23 cellular contexts compared by ENCODE assay signal in genomic region chr12:92968201-92968813, GRCh38. TPM values are rescaled to one million over a fixed set of nuclear protein-coding genes. Genes with fewer than 3 reads are reported as not detected.
DNase-seq lines count a peak whose midpoint lies in the region; ATAC-seq, FAIRE-seq and TF ChIP-seq lines count a peak whose summit lies in the region.
"Had no signal": no experiment of that assay in that cellular context is flagged by ENCODE, and none has a peak within 500 bp of the region (broad histone marks: within the 10 kb centered on the region; RNA-seq: fewer than 3 reads in every experiment).

No MANE protein-coding gene starts in this region.

- no peaks in the 10 kb centered on the region for H3K27me3 Mint-ChIP-seq in osteocyte (ENCODE audit: unreplicated experiment)
- H3K27me3 Mint-ChIP-seq: activated naive CD4-positive, alpha-beta T cell treated with anti-CD3 and anti-CD28 coated beads, Interleukin-2, amount 50 U/mL, for 24 hours had no signal

- TF ChIP-seq CTCF in bronchial epithelial cell (IDR thresholded peaks at IDR 0.05; ENCODE audit: insufficient read depth, low read length, severe bottlenecking) (no peak), osteocyte (IDR thresholded peaks at IDR 0.05) (no peak)

- no peak overlapping the region for H3K27ac Mint-ChIP-seq in osteocyte (ENCODE audit: unreplicated experiment)
- H3K27ac Mint-ChIP-seq: activated CD4-positive, alpha-beta memory T cell treated with anti-CD3 and anti-CD28 coated beads for 36 hours; activated naive CD4-positive, alpha-beta T cell treated with anti-CD3 and anti-CD28 coated beads, Interleukin-2, amount 50 U/mL, for 24 hours had no signal

- no peaks in the 10 kb centered on the region for H3K27me3 ChIP-seq in bronchial epithelial cell (ENCODE audit: control insufficient read depth, insufficient read depth, low read length)
- H3K27me3 ChIP-seq: BLaER1, colonic mucosa, testis had no signal

- no peaks in the 10 kb centered on the region for H3K36me3 Mint-ChIP-seq in osteocyte (ENCODE audit: unreplicated experiment)
- H3K36me3 Mint-ChIP-seq: activated CD4-positive, alpha-beta memory T cell treated with anti-CD3 and anti-CD28 coated beads for 36 hours; activated naive CD4-positive, alpha-beta T cell treated with anti-CD3 and anti-CD28 coated beads, Interleukin-2, amount 50 U/mL, for 24 hours had no signal

- no peak overlapping the region for H3K4me3 ChIP-seq in bronchial epithelial cell (ENCODE audit: low read depth, low read length)
- H3K4me3 ChIP-seq: BLaER1, colonic mucosa, lung, testis had no signal

- H3K36me3 ChIP-seq in bronchial epithelial cell (ENCODE audit: control insufficient read depth, insufficient read depth, low read length) = no peaks in the 10 kb centered on the region
- H3K36me3 ChIP-seq: BLaER1, colonic mucosa had no signal

- no peak overlapping the region for H3K4me3 Mint-ChIP-seq in osteocyte (ENCODE audit: unreplicated experiment)
- H3K4me3 Mint-ChIP-seq: activated CD4-positive, alpha-beta memory T cell treated with anti-CD3 and anti-CD28 coated beads for 36 hours; activated naive CD4-positive, alpha-beta T cell treated with anti-CD3 and anti-CD28 coated beads, Interleukin-2, amount 50 U/mL, for 24 hours; naive thymus-derived CD4-positive, alpha-beta T cell had no signal

- DNase-seq in EH (ENCODE audit: low read depth) (peak; percentile 35), M059J (ENCODE audit: low read depth) (peak; percentile 37), bronchial epithelial cell (ENCODE audit: low read depth) (peak; percentile 58), osteocyte (ENCODE audit: extremely low spot score, unreplicated experiment) (peak; percentile 19), cerebellum (ENCODE audit: low spot score) (no peak), COR-L47 (lab: John Stamatoyannopoulos, UW) (no peak)
- DNase-seq: activated CD4-positive, alpha-beta memory T cell treated with anti-CD3 and anti-CD28 coated beads for 36 hours; activated T-cell treated with anti-CD3 and anti-CD28 coated beads, Interleukin-2, amount 50 U/mL, for 1 hour; colonic mucosa; KG1; naive thymus-derived CD4-positive, alpha-beta T cell; NCI-H1436; posterior cingulate gyrus; small intestine; stimulated activated CD4-positive, alpha-beta T cell treated with anti-CD3 and anti-CD28 coated beads, Interleukin-4, amount 100 ng/mL, for 24 hours; SW 1271; testis had no signal

- no peaks in the 10 kb centered on the region for H3K9me3 Mint-ChIP-seq in osteocyte (ENCODE audit: unreplicated experiment)
- H3K9me3 Mint-ChIP-seq: activated CD4-positive, alpha-beta memory T cell treated with anti-CD3 and anti-CD28 coated beads for 36 hours; activated naive CD4-positive, alpha-beta T cell treated with anti-CD3 and anti-CD28 coated beads, Interleukin-2, amount 50 U/mL, for 24 hours had no signal

- no peak for FAIRE-seq in bronchial epithelial cell (lab: Jason Lieb, UNC)
- FAIRE-seq: RCC 7860, small intestine had no signal

- ATAC-seq in HG02678 (IDR thresholded peaks at IDR 0.05; ENCODE audit: unreplicated experiment) = no peak
- no peak for ATAC-seq in HG03196 (IDR thresholded peaks at IDR 0.05; ENCODE audit: unreplicated experiment)
- ATAC-seq: naive thymus-derived CD4-positive, alpha-beta T cell had no signal

- peaks cover 18% of the 10 kb centered on the region for H3K4me1 Mint-ChIP-seq in osteocyte (ENCODE audit: unreplicated experiment)
- H3K4me1 Mint-ChIP-seq: activated naive CD4-positive, alpha-beta T cell treated with anti-CD3 and anti-CD28 coated beads, Interleukin-2, amount 50 U/mL, for 24 hours had no signal

RNA-seq across cellular contexts. Expression of gene EEA1, which starts 39.2 kb away (rescaled TPM):
- 8.0 and 13.3 TPM in 2 replicates for total RNA-seq in M059J (2014; rRNA removed; shearing (Covaris generic))
- total RNA-seq in bronchial epithelial cell = 8.4 and 13.7 TPM in 2 replicates
- total RNA-seq in osteocyte = 31.1 and 46.7 TPM in 2 replicates
- 18.1 TPM for total RNA-seq in cerebellum

Comparison
In these comparisons a context has a peak if more than half of its experiments do, and no peak if none do; other contexts are left out.
1. DNase-seq: peak in EH (single experiment), M059J (single experiment), bronchial epithelial cell (single experiment) and osteocyte (single experiment); none in cerebellum (single experiment) and COR-L47 (single experiment).